ENCODE assay signal across 25 cellular contexts in the genomic region with DNA sequence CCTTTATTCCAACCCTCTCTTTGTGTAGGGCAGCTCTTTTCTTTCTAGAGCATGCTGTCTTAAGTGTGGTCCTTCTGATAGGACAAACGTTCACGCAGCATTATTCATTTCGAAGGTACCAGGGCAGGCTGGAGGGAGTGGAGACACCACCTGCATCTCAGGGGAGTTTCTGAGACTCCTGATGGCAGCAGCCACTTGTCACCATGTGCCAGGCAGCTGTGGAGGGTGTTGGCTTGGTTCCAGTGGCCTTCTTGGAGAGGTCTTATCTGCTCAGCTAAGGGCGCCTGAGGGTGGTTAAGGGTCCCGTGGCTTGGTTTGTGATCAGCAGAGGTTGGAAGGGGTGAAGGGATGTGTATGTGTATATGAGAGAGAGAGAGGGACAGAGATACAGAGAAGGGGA.
"Had no signal": no experiment of that assay in that cellular context is flagged by ENCODE, and none has a peak within 500 bp of the region (broad histone marks: within the 10 kb centered on the region; RNA-seq: fewer than 3 reads in every experiment).

No MANE protein-coding gene starts in this region.

- H3K4me3 ChIP-seq: hepatocyte, left ventricle myocardium inferior, mucosa of descending colon, pancreas, prostate gland, sigmoid colon, spleen, transverse colon, upper lobe of left lung, vagina had no signal

- H3K4me1 Mint-ChIP-seq: memory B cell; naive thymus-derived CD4-positive, alpha-beta T cell; nephron; neural crest cell; stimulated activated memory B cell treated with anti-CD40 and anti-IgM and Interleukin-4, amounts not matched to agents 10 μg/mL and 1 μg/mL and 100 μg/mL, for 72 hours; stimulated activated naive CD8-positive, alpha-beta T cell treated with anti-CD3 and anti-CD28 coated beads, Interleukin-15, amount 100 ng/mL, for 72 hours had no signal

- H3K27me3 ChIP-seq: hepatocyte, pancreas, sigmoid colon, spleen, transverse colon, upper lobe of left lung, vagina had no signal

- H3K36me3 Mint-ChIP-seq: memory B cell; naive thymus-derived CD4-positive, alpha-beta T cell; stimulated activated memory B cell treated with anti-CD40 and anti-IgM and Interleukin-4, amounts not matched to agents 10 μg/mL and 1 μg/mL and 100 μg/mL, for 72 hours had no signal

- H3K4me2 ChIP-seq: hepatocyte had no signal

- DNase-seq: islet precursor cell; left ventricle myocardium inferior; midbrain; mucosa of descending colon; naive thymus-derived CD4-positive, alpha-beta T cell; nucleus accumbens; posterior cingulate gyrus; right cardiac atrium; sigmoid colon; small intestine; spleen; stimulated activated CD4-positive, alpha-beta T cell treated with anti-CD3 and anti-CD28 coated beads, Interleukin-4, amount 100 ng/mL, for 24 hours; stimulated activated naive CD4-positive, alpha-beta T cell treated with Interleukin-2 at 50 U/mL for 16 hours; stimulated activated naive CD8-positive, alpha-beta T cell treated with anti-CD3 and anti-CD28 coated beads, Interleukin-15, amount 100 ng/mL, for 72 hours; substantia nigra; transverse colon; upper lobe of left lung had no signal

- H3K4me1 ChIP-seq: left ventricle myocardium inferior, pancreas, prostate gland, sigmoid colon, spleen, transverse colon, upper lobe of left lung, vagina had no signal

- H3K9me3 ChIP-seq: left ventricle myocardium inferior, mucosa of descending colon, pancreas, prostate gland, sigmoid colon, spleen, transverse colon, upper lobe of left lung, vagina had no signal

- H3K9me3 Mint-ChIP-seq: nephron; stimulated activated memory B cell treated with anti-CD40 and anti-IgM and Interleukin-4, amounts not matched to agents 10 μg/mL and 1 μg/mL and 100 μg/mL, for 72 hours; stimulated activated naive CD8-positive, alpha-beta T cell treated with anti-CD3 and anti-CD28 coated beads, Interleukin-15, amount 100 ng/mL, for 72 hours had no signal

- H2AFZ ChIP-seq: hepatocyte had no signal

- H3K27ac Mint-ChIP-seq: memory B cell; naive thymus-derived CD4-positive, alpha-beta T cell; nephron; stimulated activated memory B cell treated with anti-CD40 and anti-IgM and Interleukin-4, amounts not matched to agents 10 μg/mL and 1 μg/mL and 100 μg/mL, for 72 hours; stimulated activated naive CD8-positive, alpha-beta T cell treated with anti-CD3 and anti-CD28 coated beads, Interleukin-15, amount 100 ng/mL, for 72 hours had no signal

- H3K4me3 Mint-ChIP-seq: memory B cell; naive thymus-derived CD4-positive, alpha-beta T cell; nephron; neural crest cell; stimulated activated memory B cell treated with anti-CD40 and anti-IgM and Interleukin-4, amounts not matched to agents 10 μg/mL and 1 μg/mL and 100 μg/mL, for 72 hours; stimulated activated naive CD8-positive, alpha-beta T cell treated with anti-CD3 and anti-CD28 coated beads, Interleukin-15, amount 100 ng/mL, for 72 hours had no signal

- H3K27me3 Mint-ChIP-seq: stimulated activated memory B cell treated with anti-CD40 and anti-IgM and Interleukin-4, amounts not matched to agents 10 μg/mL and 1 μg/mL and 100 μg/mL, for 72 hours had no signal

- H3K27ac ChIP-seq: hepatocyte, left ventricle myocardium inferior, pancreas, prostate gland, sigmoid colon, spleen, transverse colon, upper lobe of left lung, vagina had no signal

- ATAC-seq: mucosa of descending colon; naive thymus-derived CD4-positive, alpha-beta T cell; pancreas; right cardiac atrium; stimulated activated memory B cell treated with anti-CD40 and anti-IgM and Interleukin-4, amounts not matched to agents 10 μg/mL and 1 μg/mL and 100 μg/mL, for 72 hours; stimulated activated naive CD8-positive, alpha-beta T cell treated with anti-CD3 and anti-CD28 coated beads, Interleukin-15, amount 100 ng/mL, for 72 hours had no signal

- H3K79me2 ChIP-seq: hepatocyte had no signal

- FAIRE-seq: pancreas, small intestine had no signal

- H3K36me3 ChIP-seq: left ventricle myocardium inferior, pancreas, prostate gland, sigmoid colon, spleen, transverse colon, upper lobe of left lung, vagina had no signal
